ENCODE assay signal across 14 cellular contexts in the genomic region with DNA sequence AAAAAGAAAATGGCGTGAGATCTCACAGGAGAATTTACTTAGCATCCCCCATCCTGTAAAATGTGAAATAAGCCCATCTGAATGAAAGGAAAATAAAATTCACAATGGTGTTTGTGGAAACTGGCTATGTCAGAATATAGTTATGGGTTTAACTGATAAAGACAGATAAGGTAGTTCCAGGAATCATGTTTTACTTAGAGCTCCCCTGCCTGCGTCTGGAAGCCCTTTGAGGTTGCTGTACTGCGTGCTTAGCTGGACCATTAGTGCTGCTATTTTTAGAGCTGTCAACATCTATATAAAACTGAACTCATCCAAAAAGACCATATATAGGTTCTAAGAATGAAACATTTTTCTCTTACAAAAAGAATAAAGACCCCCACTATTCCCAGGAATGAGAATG.
"Had no signal": no experiment of that assay in that cellular context is flagged by ENCODE, and none has a peak within 500 bp of the region (broad histone marks: within the 10 kb centered on the region; RNA-seq: fewer than 3 reads in every experiment).

No MANE protein-coding gene starts in this region.

- H3K9me3 ChIP-seq: right atrium auricular region, tibial nerve had no signal

- H3K4me3 ChIP-seq: right atrium auricular region, tibial nerve had no signal

- H3K4me3 Mint-ChIP-seq: activated B cell treated with CpG ODN at 0.5 μM for 24 hours; activated CD4-positive, alpha-beta T cell treated with anti-CD3 and anti-CD28 coated beads, Interleukin-2, amount 10 ng/mL, durations not matched to agents 7 days and 5 days; activated naive CD4-positive, alpha-beta T cell treated with anti-CD3 and anti-CD28 coated beads for 36 hours; activated T-helper 17 cell treated with anti-CD3 and anti-CD28 coated beads, Interleukin-2, amount 50 U/mL, for 72 hours; stimulated activated effector memory CD8-positive, alpha-beta T cell treated with anti-CD3 and anti-CD28 coated beads, Interleukin-12 subunit alpha, Interleukin-12 subunit beta, amount 100 ng/mL, for 72 hours had no signal

- H3K36me3 Mint-ChIP-seq: stimulated activated effector memory CD8-positive, alpha-beta T cell treated with anti-CD3 and anti-CD28 coated beads, Interleukin-12 subunit alpha, Interleukin-12 subunit beta, amount 100 ng/mL, for 72 hours had no signal

- H2AFZ ChIP-seq: parathyroid adenoma had no signal

- H3K9ac ChIP-seq: parathyroid adenoma had no signal

- FAIRE-seq: small intestine had no signal

- H3K4me1 ChIP-seq: right atrium auricular region had no signal

- ATAC-seq: activated T-helper 17 cell treated with anti-CD3 and anti-CD28 coated beads, Interleukin-2, amount 50 U/mL, for 72 hours; esophagus mucosa; left lobe of liver; stimulated activated effector memory CD8-positive, alpha-beta T cell treated with anti-CD3 and anti-CD28 coated beads, Interleukin-12 subunit alpha, Interleukin-12 subunit beta, amount 100 ng/mL, for 72 hours had no signal

- H3K4me1 Mint-ChIP-seq: activated B cell treated with CpG ODN at 0.5 μM for 24 hours; activated CD4-positive, alpha-beta T cell treated with anti-CD3 and anti-CD28 coated beads, Interleukin-2, amount 10 ng/mL, durations not matched to agents 7 days and 5 days; activated T-helper 17 cell treated with anti-CD3 and anti-CD28 coated beads, Interleukin-2, amount 50 U/mL, for 72 hours; stimulated activated effector memory CD8-positive, alpha-beta T cell treated with anti-CD3 and anti-CD28 coated beads, Interleukin-12 subunit alpha, Interleukin-12 subunit beta, amount 100 ng/mL, for 72 hours had no signal

- H3K27ac Mint-ChIP-seq: activated B cell treated with CpG ODN at 0.5 μM for 24 hours; activated CD4-positive, alpha-beta T cell treated with anti-CD3 and anti-CD28 coated beads, Interleukin-2, amount 10 ng/mL, durations not matched to agents 7 days and 5 days; activated naive CD4-positive, alpha-beta T cell treated with anti-CD3 and anti-CD28 coated beads for 36 hours; activated T-helper 17 cell treated with anti-CD3 and anti-CD28 coated beads, Interleukin-2, amount 50 U/mL, for 72 hours; stimulated activated effector memory CD8-positive, alpha-beta T cell treated with anti-CD3 and anti-CD28 coated beads, Interleukin-12 subunit alpha, Interleukin-12 subunit beta, amount 100 ng/mL, for 72 hours had no signal

- H3K27me3 ChIP-seq: right atrium auricular region, tibial nerve had no signal

- H3K9me3 Mint-ChIP-seq: activated B cell treated with CpG ODN at 0.5 μM for 24 hours; activated CD4-positive, alpha-beta T cell treated with anti-CD3 and anti-CD28 coated beads, Interleukin-2, amount 10 ng/mL, durations not matched to agents 7 days and 5 days; activated naive CD4-positive, alpha-beta T cell treated with anti-CD3 and anti-CD28 coated beads for 36 hours; activated T-helper 17 cell treated with anti-CD3 and anti-CD28 coated beads, Interleukin-2, amount 50 U/mL, for 72 hours had no signal

- H3K27ac ChIP-seq: right atrium auricular region, tibial nerve had no signal

- DNase-seq: activated B cell treated with CpG ODN at 0.5 μM for 24 hours; activated CD4-positive, alpha-beta T cell treated with anti-CD3 and anti-CD28 coated beads, Interleukin-2, amount 10 ng/mL, durations not matched to agents 7 days and 5 days; activated naive CD4-positive, alpha-beta T cell treated with anti-CD3 and anti-CD28 coated beads for 36 hours; activated T-cell treated with anti-CD3 and anti-CD28 coated beads for 4 hours; foreskin fibroblast; small intestine; T-helper 1 cell had no signal

- H3K27me3 Mint-ChIP-seq: activated B cell treated with CpG ODN at 0.5 μM for 24 hours; activated CD4-positive, alpha-beta T cell treated with anti-CD3 and anti-CD28 coated beads, Interleukin-2, amount 10 ng/mL, durations not matched to agents 7 days and 5 days; activated T-helper 17 cell treated with anti-CD3 and anti-CD28 coated beads, Interleukin-2, amount 50 U/mL, for 72 hours had no signal

- H3K36me3 ChIP-seq: right atrium auricular region, tibial nerve had no signal
